ENCODE assay signal across 1 cellular context in the genomic region with DNA sequence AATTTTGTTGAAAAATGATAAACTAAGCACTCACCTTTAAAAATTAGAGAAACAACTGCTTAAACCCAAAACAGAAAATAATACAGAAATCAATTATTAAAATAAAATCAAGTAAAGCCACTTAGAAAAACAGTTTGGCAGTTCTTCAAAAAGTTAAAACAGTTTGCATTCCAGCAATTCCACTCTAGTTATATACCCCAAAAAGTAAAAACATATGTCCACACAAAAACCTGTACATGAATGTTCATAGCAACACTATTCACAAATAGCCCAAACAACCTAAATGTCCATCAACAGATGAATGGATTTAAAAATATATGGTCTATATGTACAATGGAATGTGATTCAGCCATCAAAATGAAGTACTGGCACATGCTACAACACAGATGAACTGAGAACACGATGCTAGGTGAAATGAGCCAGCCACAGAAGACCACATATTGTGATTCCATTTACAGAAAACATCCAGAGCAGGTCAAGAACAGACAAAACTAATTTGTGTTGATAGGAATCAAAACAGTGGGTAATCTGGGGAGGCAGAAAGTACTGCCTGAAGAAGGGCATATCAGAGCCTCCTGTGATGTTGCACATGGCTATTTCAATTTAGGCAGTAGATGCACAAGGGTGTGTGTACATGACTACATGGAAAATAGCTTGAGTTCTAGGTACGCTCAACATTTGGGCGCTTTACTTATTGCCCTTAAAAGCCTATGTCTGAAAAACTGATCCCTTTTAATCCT.
TF ChIP-seq lines count a peak whose summit lies in the region.

No MANE protein-coding gene starts in this region.

TF ChIP-seq in endothelial cell of umbilical vein, 7 proteins besides CTCF, POLR2A, EP300 and RAD21:
- no peak for TF ChIP-seq JUN (IDR thresholded peaks at IDR 0.05; ENCODE audit: borderline replicate concordance, insufficient read depth, insufficient read length, low read depth)
- no peak for TF ChIP-seq POLR2AphosphoS5 (IDR thresholded peaks at IDR 0.05; ENCODE audit: insufficient read depth, low read depth, low read length)
